8 cellular contexts compared by ENCODE assay signal in the genomic region with DNA sequence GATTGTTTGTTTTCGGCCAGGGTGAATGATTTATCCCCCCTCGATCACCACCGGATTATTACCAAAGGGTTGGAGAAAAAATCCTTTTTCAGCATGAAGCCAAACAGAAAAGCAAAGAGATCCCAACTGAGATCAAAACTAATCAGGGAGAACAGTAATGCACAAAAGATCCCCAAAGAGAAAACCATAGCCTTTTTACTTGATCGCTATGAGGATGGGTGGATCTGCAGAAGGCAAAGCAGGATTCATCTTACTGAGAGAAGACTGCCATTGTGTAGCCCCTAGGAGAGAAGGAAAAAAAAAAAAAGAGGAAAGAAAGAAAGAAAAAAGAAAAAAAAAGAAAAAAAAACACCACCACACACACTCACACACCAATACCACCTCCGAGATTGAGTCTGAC. TPM values are rescaled to one million over a fixed set of nuclear protein-coding genes. Genes with fewer than 3 reads are reported as not detected.
DNase-seq lines count a peak whose midpoint lies in the region; ATAC-seq and TF ChIP-seq lines count a peak whose summit lies in the region.

FGF14 (minus strand) TSS at position 294 of the 400 bp plus-strand sequence.

- no peak for DNase-seq in activated CD4-positive, alpha-beta T cell treated with anti-CD3 and anti-CD28 coated beads for 36 hours
- no peak for DNase-seq in activated CD4-positive, alpha-beta T cell treated with anti-CD3 and anti-CD28 coated beads for 48 hours
- no peak for DNase-seq in caudate nucleus (lab: John Stamatoyannopoulos, UW)
- DNase-seq in lung (ENCODE audit: low spot score), result no peak
- no peak for DNase-seq in testis
- no peak for DNase-seq in amniotic stem cell (lab: John Stamatoyannopoulos, UW)
- no peak for DNase-seq in NCI-H526 (lab: John Stamatoyannopoulos, UW)

- CTCF ChIA-PET in activated CD4-positive, alpha-beta T cell treated with anti-CD3 and anti-CD28 coated beads for 36 hours (lab: Charles Lee), result interaction anchor here (1.3 to 1.7 kb wide), 2 partner anchors 8 to 12 kb away, joined by 6 to 7 read pairs; no protein-coding TSS in a partner anchor

- WGBS in lung, 2 donors, result 14 to 21% methylated on average over 5 of the region's 5 CpGs
- WGBS in testis, 2 donors, result 5 to 8% methylated on average over 5 of the region's 5 CpGs

- H3K9me3 ChIP-seq in lung (ENCODE audit: control insufficient read depth in 2 of 2, insufficient read depth in 1 of 2, low read length in 1 of 2) (peaks cover 0 to 3% of the 10 kb centered on the region in 2 donors), testis (no peaks in the 10 kb centered on the region)

- H3K36me3 ChIP-seq in lung (ENCODE audit: control insufficient read depth in 2 of 2, insufficient read depth in 2 of 2, low read length in 2 of 2) (no peaks in the 10 kb centered on the region), testis (ENCODE audit: low read depth, missing control alignments) (no peaks in the 10 kb centered on the region)

- no peak for TF ChIP-seq POLR2A in testis (IDR thresholded peaks at IDR 0.05)

- no peak for TF ChIP-seq CTCF in lung (IDR thresholded peaks at IDR 0.05; ENCODE audit: control extremely low read depth, extremely low read depth)
- TF ChIP-seq CTCF in testis (IDR thresholded peaks at IDR 0.05), result no peak

- peaks cover 25% of the 10 kb centered on the region for H3K4me1 Mint-ChIP-seq in activated CD4-positive, alpha-beta T cell treated with anti-CD3 and anti-CD28 coated beads for 36 hours

- H3K27me3 Mint-ChIP-seq in activated CD4-positive, alpha-beta T cell treated with anti-CD3 and anti-CD28 coated beads for 36 hours, result peaks cover 51% of the 10 kb centered on the region

- H3K36me3 Mint-ChIP-seq in activated CD4-positive, alpha-beta T cell treated with anti-CD3 and anti-CD28 coated beads for 36 hours (ENCODE audit: low read depth), result no peaks in the 10 kb centered on the region

- H3K4me1 ChIP-seq in lung (ENCODE audit: control insufficient read depth in 2 of 2, insufficient read depth in 2 of 2, low read length in 2 of 2), result peaks cover 0 to 10% of the 10 kb centered on the region in 2 donors
- peaks cover 19% of the 10 kb centered on the region for H3K4me1 ChIP-seq in testis

- no peak within 1 kb of the TSS for H3K27ac Mint-ChIP-seq in activated CD4-positive, alpha-beta T cell treated with anti-CD3 and anti-CD28 coated beads for 36 hours

- peak within 1 kb of the TSS; percentile 58 for H3K4me3 Mint-ChIP-seq in activated CD4-positive, alpha-beta T cell treated with anti-CD3 and anti-CD28 coated beads for 36 hours

- no peaks in the 10 kb centered on the region for H3K9me3 Mint-ChIP-seq in activated CD4-positive, alpha-beta T cell treated with anti-CD3 and anti-CD28 coated beads for 36 hours (ENCODE audit: low read depth)

- H3K27ac ChIP-seq in caudate nucleus (ENCODE audit: low read depth, low read length) (peak within 1 kb of the TSS; percentile 79), lung (ENCODE audit: low read depth in 1 of 2, low read length in 1 of 2) (no peak within 1 kb of the TSS), testis (no peak within 1 kb of the TSS)

- H3K27me3 ChIP-seq in lung (ENCODE audit: control insufficient read depth, insufficient read depth) (no peaks in the 10 kb centered on the region), testis (no peaks in the 10 kb centered on the region)

- intact Hi-C loops in activated CD4-positive, alpha-beta T cell treated with anti-CD3 and anti-CD28 coated beads for 36 hours (cut with DNase I, micrococcal nuclease), result no loop called here
- intact Hi-C loops in testis (cut with DNase I; ENCODE audit: low total_unique reads), result no loop called here

- no peak for ATAC-seq in activated CD4-positive, alpha-beta T cell treated with anti-CD3 and anti-CD28 coated beads for 36 hours
- ATAC-seq in lung (ENCODE audit: insufficient read depth, low FRiP score) (no peak), GM19455 (IDR thresholded peaks at IDR 0.05; ENCODE audit: unreplicated experiment) (no peak)

- H3K4me3 ChIP-seq in lung (peak within 1 kb of the TSS; percentile 24), testis (peak within 1 kb of the TSS; percentile 37 to 54)

- POLR2A ChIA-PET in activated CD4-positive, alpha-beta T cell treated with anti-CD3 and anti-CD28 coated beads for 36 hours (lab: Charles Lee), result no interaction called here

RNA-seq across cellular contexts. Expression of gene FGF14, which starts in this region (rescaled TPM):
- not detected for total RNA-seq in activated CD4-positive, alpha-beta T cell treated with anti-CD3 and anti-CD28 coated beads for 36 hours
- total RNA-seq in lung, result 10 to 100 TPM in 1 of 2 donors, 1 to 10 TPM in 1; 3.4 to 12.9 TPM
- 1 to 10 TPM in 1 of 2 donors, under 1 TPM in 1; 0.59 to 1.1 TPM for polyA plus RNA-seq in lung
- 1 to 10 TPM in 1 of 2 donors, under 1 TPM in 1; 0.56 to 1.7 TPM for total RNA-seq in testis
- polyA plus RNA-seq in testis (ENCODE audit: insufficient read depth, low read depth, low replicate concordance), result 4.5 TPM
